Comparison of ENCODE assay signal across 1 cellular context in genomic region chr13:45226024-45226423, GRCh38.
TF ChIP-seq lines count a peak whose summit lies in the region.

No MANE protein-coding gene starts in this region.

TF ChIP-seq in HEK293, 187 proteins besides CTCF, POLR2A, EP300 and RAD21:
- TF ChIP-seq PRDM4 (tag by site-specific recombination; IDR thresholded peaks at IDR 0.05), result no peak
- no peak for TF ChIP-seq ZNF175 (tag by site-specific recombination; IDR thresholded peaks at IDR 0.05)
- TF ChIP-seq ZNF23 (tag by site-specific recombination; IDR thresholded peaks at IDR 0.05; ENCODE audit: borderline replicate concordance), result no peak
- peak; percentile 42; the same call in 1 of the 2 replicates for TF ChIP-seq PRDM1 (tag by site-specific recombination; IDR thresholded peaks at IDR 0.05)
TF ChIP-seq in HEK293: peak in this region for 1.
